2 cellular contexts compared by ENCODE assay signal in genomic region chr10:68560916-68561691, GRCh38.
TF ChIP-seq lines count a peak whose summit lies in the region.

No MANE protein-coding gene starts in this region.

TF ChIP-seq in GM23338, 12 proteins besides CTCF, POLR2A, EP300 and RAD21 (continued from another document):
- TF ChIP-seq REST (IDR thresholded peaks at IDR 0.05; ENCODE audit: unreplicated experiment), result no peak
- no peak for TF ChIP-seq JUNB (IDR thresholded peaks at IDR 0.05; ENCODE audit: unreplicated experiment)
- TF ChIP-seq POLR2AphosphoS5 (IDR thresholded peaks at IDR 0.05; ENCODE audit: low read depth), result no peak
- no peak for TF ChIP-seq ZNF331 (CRISPR knock-in tag; IDR thresholded peaks at IDR 0.05; ENCODE audit: low read depth)
- TF ChIP-seq ZNF462 (CRISPR knock-in tag; IDR thresholded peaks at IDR 0.05), result no peak

TF ChIP-seq in WTC11, 78 proteins besides CTCF, POLR2A, EP300 and RAD21 (continued from another document):
- TF ChIP-seq PRDM15 (CRISPR knock-in tag; IDR thresholded peaks at IDR 0.05), result peak; percentile 28; the same call in 1 of the 2 replicates
- TF ChIP-seq HMGXB4 (CRISPR knock-in tag; IDR thresholded peaks at IDR 0.05), result peak; percentile 2; the same call in 1 of the 2 replicates
- TF ChIP-seq ZNF263 (CRISPR knock-in tag; IDR thresholded peaks at IDR 0.05; ENCODE audit: low read depth), result no peak
- peak; percentile 53; the same call in 1 of the 2 replicates for TF ChIP-seq ZNF423 (CRISPR knock-in tag; IDR thresholded peaks at IDR 0.05)
- TF ChIP-seq NFE2L1 (CRISPR knock-in tag; IDR thresholded peaks at IDR 0.05), result no peak
- no peak for TF ChIP-seq MXD4 (CRISPR knock-in tag; IDR thresholded peaks at IDR 0.05; ENCODE audit: borderline replicate concordance)
- TF ChIP-seq USF2 (CRISPR knock-in tag; IDR thresholded peaks at IDR 0.05), result peak; percentile 55
- TF ChIP-seq ZNF317 (CRISPR knock-in tag; IDR thresholded peaks at IDR 0.05; ENCODE audit: borderline replicate concordance, low read depth), result no peak
- TF ChIP-seq RELA (CRISPR knock-in tag; IDR thresholded peaks at IDR 0.05; ENCODE audit: borderline replicate concordance), result no peak
- no peak for TF ChIP-seq ARID4B (CRISPR knock-in tag; IDR thresholded peaks at IDR 0.05; ENCODE audit: borderline replicate concordance)
- TF ChIP-seq ESRRA (CRISPR knock-in tag; IDR thresholded peaks at IDR 0.05; ENCODE audit: borderline replicate concordance), result no peak
- no peak for TF ChIP-seq TP53 (CRISPR knock-in tag; IDR thresholded peaks at IDR 0.05)
- TF ChIP-seq ATF1 (CRISPR knock-in tag; IDR thresholded peaks at IDR 0.05), result 0 out of 2 replicates have a peak, but pooled peaks have one; percentile 21
- TF ChIP-seq ATF6 (CRISPR knock-in tag; IDR thresholded peaks at IDR 0.05), result no peak
TF ChIP-seq in WTC11: peak in this region for 7.
